Comparison of ENCODE assay signal across 1 cellular context in the genomic region with DNA sequence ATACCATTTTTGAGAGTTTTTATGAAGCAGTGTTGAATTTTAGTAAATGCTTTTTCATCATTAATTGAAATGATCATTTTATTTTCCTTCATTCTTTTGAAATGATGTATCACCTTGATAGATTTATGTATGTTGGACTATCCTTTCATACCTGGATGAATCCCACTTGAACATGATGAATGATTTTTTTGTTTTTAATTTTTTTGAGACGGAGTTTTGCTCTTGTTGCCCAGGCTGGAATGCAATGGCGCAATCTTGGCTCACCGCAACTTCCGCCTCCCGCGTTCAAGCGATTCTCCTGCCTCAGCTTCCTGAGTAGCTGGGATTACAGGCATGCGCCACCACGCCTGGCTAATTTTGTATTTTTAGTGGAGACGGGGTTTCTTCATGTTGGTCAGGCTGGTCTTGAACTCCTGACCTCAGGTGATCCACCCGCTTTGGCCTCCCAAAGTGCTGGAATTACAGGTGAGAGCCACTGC.
TF ChIP-seq lines count a peak whose summit lies in the region.

No MANE protein-coding gene starts in this region.

TF ChIP-seq in K562, 482 proteins besides CTCF, POLR2A, EP300 and RAD21:
- TF ChIP-seq CEBPB (tag; IDR thresholded peaks at IDR 0.05) = 0 out of 2 replicates have a peak, but pooled peaks have one; percentile 7
